8 cellular contexts compared by ENCODE assay signal in genomic region chr4:98929341-98930267, GRCh38. TPM values are rescaled to one million over a fixed set of nuclear protein-coding genes. Genes with fewer than 3 reads are reported as not detected.
DNase-seq lines count a peak whose midpoint lies in the region; ATAC-seq and TF ChIP-seq lines count a peak whose summit lies in the region.

No MANE protein-coding gene starts in this region.

- H3K4me3 ChIP-seq in Panc1 (ENCODE audit: low read depth in 2 of 2, low read length in 2 of 2): peak overlapping the region; percentile 67 to 75
- peak overlapping the region; percentile 89 for H3K4me3 ChIP-seq in fibroblast of pulmonary artery (replicated peaks; ENCODE audit: low read depth, low read length)
- peak overlapping the region; percentile 98 for H3K4me3 ChIP-seq in neural progenitor cell

- peaks cover 12% of the 10 kb centered on the region for H3F3A ChIP-seq in neural progenitor cell (ENCODE audit: low read depth)

- H4K20me1 ChIP-seq in neural progenitor cell (ENCODE audit: low read depth): peaks cover 23% of the 10 kb centered on the region

- H3K9me3 Mint-ChIP-seq in neural progenitor cell: peaks cover 35% of the 10 kb centered on the region

- H3K9ac ChIP-seq in neural progenitor cell: no peak overlapping the region

- CTCF ChIA-PET in Panc1 (lab: Charles Lee): no interaction called here

- peak; percentile 60 for ATAC-seq in GM18868 (IDR thresholded peaks at IDR 0.05; ENCODE audit: unreplicated experiment)
- peak; percentile 60 for ATAC-seq in HG03097 (IDR thresholded peaks at IDR 0.05; ENCODE audit: low FRiP score, unreplicated experiment)
- peak; percentile 77 for ATAC-seq in Panc1

- H3K4me1 ChIP-seq in Panc1 (ENCODE audit: control insufficient read depth, insufficient read depth, low read length) (peaks cover 10% of the 10 kb centered on the region), neural progenitor cell (peaks cover 8% of the 10 kb centered on the region)

- H3K27ac Mint-ChIP-seq in neural progenitor cell: peak overlapping the region; percentile 97

- intact Hi-C loops in Panc1 (cut with micrococcal nuclease; ENCODE audit: unreplicated experiment): loop anchor here (5.0 to 10.0 kb wide), 3 partner anchors 125 to 465 kb away; no protein-coding TSS in a partner anchor

- DNase-seq in ACHN (peak; percentile 95), Panc1 (ENCODE audit: low read depth, low spot score) (peak; percentile 86), fibroblast of pulmonary artery (ENCODE audit: low read depth) (peak; percentile 89), neural progenitor cell (ENCODE audit: low spot score) (no peak), substantia nigra (lab: John Stamatoyannopoulos, UW) (peak in 41 of 49 donors; percentile 8 to 84 (median 59))
- peak; percentile 4 to 39 for DNase-seq in activated T-helper 1 cell treated with anti-CD3 and anti-CD28 coated beads, Interleukin-2, amount 50 U/mL, for 16 hours (ENCODE audit: low read depth in 1 of 2, low spot score in 1 of 2)

- peaks cover 4% of the 10 kb centered on the region for H3K27me3 Mint-ChIP-seq in neural progenitor cell (ENCODE audit: insufficient read depth, low read depth)

- no peaks in the 10 kb centered on the region for H3K27me3 ChIP-seq in Panc1 (ENCODE audit: control insufficient read depth, insufficient read depth, low read length)
- no peaks in the 10 kb centered on the region for H3K27me3 ChIP-seq in neural progenitor cell

- peaks cover 5% of the 10 kb centered on the region for H3K4me1 Mint-ChIP-seq in neural progenitor cell

- peaks cover 43% of the 10 kb centered on the region for H3K79me2 ChIP-seq in neural progenitor cell (ENCODE audit: low read depth)

- BruUV-seq in Panc1 (replicated peaks; lab: Mats Ljungman, UMichigan): no TSS peak

- TF ChIP-seq CTCF in Panc1 (IDR thresholded peaks at IDR 0.05) (no peak), fibroblast of pulmonary artery (IDR thresholded peaks at IDR 0.05; ENCODE audit: low read length, missing control alignments) (no peak), neural progenitor cell (IDR thresholded peaks at IDR 0.05) (no peak)

- no peaks in the 10 kb centered on the region for H3K9me3 ChIP-seq in Panc1 (ENCODE audit: control insufficient read depth, insufficient read depth, low read depth, low read length)
- H3K9me3 ChIP-seq in neural progenitor cell (ENCODE audit: low read depth): peaks cover 7% of the 10 kb centered on the region

- H3K36me3 ChIP-seq in Panc1 (ENCODE audit: control insufficient read depth, insufficient read depth, low read length) (peaks cover 6% of the 10 kb centered on the region), neural progenitor cell (peaks cover 7% of the 10 kb centered on the region)

- peak overlapping the region; percentile 64 for H2AFZ ChIP-seq in neural progenitor cell (replicated peaks)

- POLR2A ChIA-PET in Panc1 (lab: Charles Lee): interaction anchor here (0.6 to 0.7 kb wide), 2 partner anchors 126 to 182 kb away, joined by 5 to 9 read pairs; no protein-coding TSS in a partner anchor

- H3K27ac ChIP-seq in Panc1 (ENCODE audit: low read length) (peak overlapping the region; percentile 96), neural progenitor cell (peak overlapping the region; percentile 26), substantia nigra (ENCODE audit: low read depth, low read length, poor library complexity, severe bottlenecking) (peak overlapping the region; percentile 96)

- in situ Hi-C loops in ACHN (cut with HindIII; ENCODE audit: low pct_ligation_motif_present, low pct_unique_long_range_greater_than_20kb, low sequenced_read_pairs) (no loop called here), Panc1 (cut with HindIII; ENCODE audit: low pct_unique_long_range_greater_than_20kb, low sequenced_read_pairs) (no loop called here)

- peak overlapping the region; percentile 66 for H3K4me2 ChIP-seq in neural progenitor cell

- H3K36me3 Mint-ChIP-seq in neural progenitor cell: peaks cover 23% of the 10 kb centered on the region

- peak overlapping the region; percentile 98 for H3K4me3 Mint-ChIP-seq in neural progenitor cell

RNA-seq across cellular contexts. Expression of gene EIF4E, which starts 0.7 kb away (rescaled TPM):
- total RNA-seq in Panc1 (2021; ENCODE audit: unreplicated experiment) (89.7 TPM), neural progenitor cell (ENCODE audit: low replicate concordance) (249 and 340 TPM in 2 replicates)
- 35.9 TPM for polyA plus RNA-seq in Panc1 (2012; ENCODE audit: insufficient read length)

Comparison
In these comparisons a context has a peak if more than half of its experiments do, and no peak if none do; other contexts are left out.
1. H3K27ac ChIP-seq: peak in every context shown above with its lines; median percentile 96 in Panc1; 96 in substantia nigra; 26 in neural progenitor cell.